Comparison of ENCODE assay signal across 1 cellular context in the genomic region with DNA sequence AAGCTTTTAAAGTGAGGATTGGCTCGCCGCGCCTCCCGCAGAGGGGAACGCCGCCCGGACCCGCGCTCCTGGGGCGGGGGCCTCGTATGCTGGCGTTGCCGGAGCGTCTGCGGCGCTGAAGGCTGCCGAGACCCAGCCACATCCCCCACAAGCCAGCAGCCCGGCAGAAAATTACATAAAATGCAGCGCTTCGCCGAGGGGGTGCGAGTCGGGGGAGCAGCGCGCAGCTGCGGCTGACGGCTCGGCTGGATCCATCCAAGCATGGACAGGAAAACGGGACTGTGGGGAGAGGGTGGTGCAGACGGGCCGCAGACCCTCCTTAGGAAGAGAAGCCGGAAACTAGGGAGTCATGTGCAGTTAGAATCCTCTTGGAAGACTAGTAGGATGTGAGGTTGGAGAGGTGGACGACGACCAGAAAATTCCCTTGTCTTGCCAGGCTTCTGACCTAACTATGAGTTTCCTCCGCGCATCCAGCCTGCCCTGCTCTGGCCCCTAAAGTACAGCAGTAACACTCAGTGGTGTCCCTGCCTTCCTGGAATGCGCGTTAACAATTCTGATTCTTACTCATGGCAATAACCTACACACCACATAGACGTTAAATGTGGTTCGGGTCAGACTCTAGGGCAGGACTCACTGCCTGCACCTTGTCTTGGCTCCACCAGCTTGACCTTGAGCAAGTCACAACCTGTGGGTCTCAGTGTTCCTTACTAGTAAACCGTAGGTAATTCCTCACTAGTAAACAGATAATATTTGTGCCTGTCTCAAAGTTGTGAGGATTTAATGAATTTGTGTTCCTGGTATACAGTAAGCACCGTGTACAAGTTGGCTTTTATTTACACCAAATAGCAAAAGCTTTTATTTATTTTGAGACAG.
TF ChIP-seq lines count a peak whose summit lies in the region.

No MANE protein-coding gene starts in this region.

TF ChIP-seq in HepG2, 621 proteins besides CTCF, POLR2A, EP300 and RAD21 (continued from another document and continues in another):
- TF ChIP-seq, protein P1, sequence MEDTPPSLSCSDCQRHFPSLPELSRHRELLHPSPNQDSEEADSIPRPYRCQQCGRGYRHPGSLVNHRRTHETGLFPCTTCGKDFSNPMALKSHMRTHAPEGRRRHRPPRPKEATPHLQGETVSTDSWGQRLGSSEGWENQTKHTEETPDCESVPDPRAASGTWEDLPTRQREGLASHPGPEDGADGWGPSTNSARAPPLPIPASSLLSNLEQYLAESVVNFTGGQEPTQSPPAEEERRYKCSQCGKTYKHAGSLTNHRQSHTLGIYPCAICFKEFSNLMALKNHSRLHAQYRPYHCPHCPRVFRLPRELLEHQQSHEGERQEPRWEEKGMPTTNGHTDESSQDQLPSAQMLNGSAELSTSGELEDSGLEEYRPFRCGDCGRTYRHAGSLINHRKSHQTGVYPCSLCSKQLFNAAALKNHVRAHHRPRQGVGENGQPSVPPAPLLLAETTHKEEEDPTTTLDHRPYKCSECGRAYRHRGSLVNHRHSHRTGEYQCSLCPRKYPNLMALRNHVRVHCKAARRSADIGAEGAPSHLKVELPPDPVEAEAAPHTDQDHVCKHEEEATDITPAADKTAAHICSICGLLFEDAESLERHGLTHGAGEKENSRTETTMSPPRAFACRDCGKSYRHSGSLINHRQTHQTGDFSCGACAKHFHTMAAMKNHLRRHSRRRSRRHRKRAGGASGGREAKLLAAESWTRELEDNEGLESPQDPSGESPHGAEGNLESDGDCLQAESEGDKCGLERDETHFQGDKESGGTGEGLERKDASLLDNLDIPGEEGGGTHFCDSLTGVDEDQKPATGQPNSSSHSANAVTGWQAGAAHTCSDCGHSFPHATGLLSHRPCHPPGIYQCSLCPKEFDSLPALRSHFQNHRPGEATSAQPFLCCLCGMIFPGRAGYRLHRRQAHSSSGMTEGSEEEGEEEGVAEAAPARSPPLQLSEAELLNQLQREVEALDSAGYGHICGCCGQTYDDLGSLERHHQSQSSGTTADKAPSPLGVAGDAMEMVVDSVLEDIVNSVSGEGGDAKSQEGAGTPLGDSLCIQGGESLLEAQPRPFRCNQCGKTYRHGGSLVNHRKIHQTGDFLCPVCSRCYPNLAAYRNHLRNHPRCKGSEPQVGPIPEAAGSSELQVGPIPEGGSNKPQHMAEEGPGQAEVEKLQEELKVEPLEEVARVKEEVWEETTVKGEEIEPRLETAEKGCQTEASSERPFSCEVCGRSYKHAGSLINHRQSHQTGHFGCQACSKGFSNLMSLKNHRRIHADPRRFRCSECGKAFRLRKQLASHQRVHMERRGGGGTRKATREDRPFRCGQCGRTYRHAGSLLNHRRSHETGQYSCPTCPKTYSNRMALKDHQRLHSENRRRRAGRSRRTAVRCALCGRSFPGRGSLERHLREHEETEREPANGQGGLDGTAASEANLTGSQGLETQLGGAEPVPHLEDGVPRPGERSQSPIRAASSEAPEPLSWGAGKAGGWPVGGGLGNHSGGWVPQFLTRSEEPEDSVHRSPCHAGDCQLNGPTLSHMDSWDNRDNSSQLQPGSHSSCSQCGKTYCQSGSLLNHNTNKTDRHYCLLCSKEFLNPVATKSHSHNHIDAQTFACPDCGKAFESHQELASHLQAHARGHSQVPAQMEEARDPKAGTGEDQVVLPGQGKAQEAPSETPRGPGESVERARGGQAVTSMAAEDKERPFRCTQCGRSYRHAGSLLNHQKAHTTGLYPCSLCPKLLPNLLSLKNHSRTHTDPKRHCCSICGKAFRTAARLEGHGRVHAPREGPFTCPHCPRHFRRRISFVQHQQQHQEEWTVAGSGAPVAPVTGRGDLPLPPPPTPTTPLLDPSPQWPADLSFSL (CRISPR knock-in tag; IDR thresholded peaks at IDR 0.05) = no peak
- TF ChIP-seq, protein P2, sequence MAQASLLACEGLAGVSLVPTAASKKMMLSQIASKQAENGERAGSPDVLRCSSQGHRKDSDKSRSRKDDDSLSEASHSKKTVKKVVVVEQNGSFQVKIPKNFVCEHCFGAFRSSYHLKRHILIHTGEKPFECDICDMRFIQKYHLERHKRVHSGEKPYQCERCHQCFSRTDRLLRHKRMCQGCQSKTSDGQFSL (CRISPR knock-in tag; IDR thresholded peaks at IDR 0.05) = no peak
- TF ChIP-seq ZNF780A (CRISPR knock-in tag; IDR thresholded peaks at IDR 0.05) (no peak), RBM22 (optimal IDR thresholded peaks at IDR 0.05; ENCODE audit: low read length) (no peak), ZFP90 (CRISPR knock-in tag; IDR thresholded peaks at IDR 0.05; ENCODE audit: borderline replicate concordance) (no peak), NR3C1 (CRISPR knock-in tag; IDR thresholded peaks at IDR 0.05) (no peak), MEIS1 (CRISPR knock-in tag; IDR thresholded peaks at IDR 0.05; ENCODE audit: borderline replicate concordance) (no peak), PLRG1 (conservative IDR thresholded peaks at IDR 0.05) (no peak), MXI1 (IDR thresholded peaks at IDR 0.05; ENCODE audit: borderline replicate concordance, low read depth, low read length) (no peak), ZNF329 (CRISPR knock-in tag; IDR thresholded peaks at IDR 0.05; ENCODE audit: low read depth) (no peak), SALL2 (CRISPR knock-in tag; IDR thresholded peaks at IDR 0.05) (peak; percentile 18; the same call in 1 of the 2 replicates), PHF20 (CRISPR knock-in tag; IDR thresholded peaks at IDR 0.05) (0 out of 2 replicates have a peak, but pooled peaks have one; percentile 4), KMT2B (CRISPR knock-in tag; IDR thresholded peaks at IDR 0.05) (peak; percentile 1; the same call in 1 of the 2 replicates), ZNF333 (CRISPR knock-in tag; IDR thresholded peaks at IDR 0.05; ENCODE audit: borderline replicate concordance) (no peak), ZNF678 (CRISPR knock-in tag; IDR thresholded peaks at IDR 0.05) (no peak), GATA4 (IDR thresholded peaks at IDR 0.05; ENCODE audit: borderline replicate concordance, low read depth) (no peak), ZMYM3 (CRISPR knock-in tag; IDR thresholded peaks at IDR 0.05) (no peak; the same call in 1 of the 2 replicates), RAD51 (IDR thresholded peaks at IDR 0.05; ENCODE audit: borderline replicate concordance) (no peak), ZNF510 (CRISPR knock-in tag; IDR thresholded peaks at IDR 0.05; ENCODE audit: low read depth) (no peak), BRCA1 (CRISPR knock-in tag; IDR thresholded peaks at IDR 0.05) (no peak), ZNF720 (CRISPR knock-in tag; IDR thresholded peaks at IDR 0.05) (no peak)
- TF ChIP-seq, protein P3, sequence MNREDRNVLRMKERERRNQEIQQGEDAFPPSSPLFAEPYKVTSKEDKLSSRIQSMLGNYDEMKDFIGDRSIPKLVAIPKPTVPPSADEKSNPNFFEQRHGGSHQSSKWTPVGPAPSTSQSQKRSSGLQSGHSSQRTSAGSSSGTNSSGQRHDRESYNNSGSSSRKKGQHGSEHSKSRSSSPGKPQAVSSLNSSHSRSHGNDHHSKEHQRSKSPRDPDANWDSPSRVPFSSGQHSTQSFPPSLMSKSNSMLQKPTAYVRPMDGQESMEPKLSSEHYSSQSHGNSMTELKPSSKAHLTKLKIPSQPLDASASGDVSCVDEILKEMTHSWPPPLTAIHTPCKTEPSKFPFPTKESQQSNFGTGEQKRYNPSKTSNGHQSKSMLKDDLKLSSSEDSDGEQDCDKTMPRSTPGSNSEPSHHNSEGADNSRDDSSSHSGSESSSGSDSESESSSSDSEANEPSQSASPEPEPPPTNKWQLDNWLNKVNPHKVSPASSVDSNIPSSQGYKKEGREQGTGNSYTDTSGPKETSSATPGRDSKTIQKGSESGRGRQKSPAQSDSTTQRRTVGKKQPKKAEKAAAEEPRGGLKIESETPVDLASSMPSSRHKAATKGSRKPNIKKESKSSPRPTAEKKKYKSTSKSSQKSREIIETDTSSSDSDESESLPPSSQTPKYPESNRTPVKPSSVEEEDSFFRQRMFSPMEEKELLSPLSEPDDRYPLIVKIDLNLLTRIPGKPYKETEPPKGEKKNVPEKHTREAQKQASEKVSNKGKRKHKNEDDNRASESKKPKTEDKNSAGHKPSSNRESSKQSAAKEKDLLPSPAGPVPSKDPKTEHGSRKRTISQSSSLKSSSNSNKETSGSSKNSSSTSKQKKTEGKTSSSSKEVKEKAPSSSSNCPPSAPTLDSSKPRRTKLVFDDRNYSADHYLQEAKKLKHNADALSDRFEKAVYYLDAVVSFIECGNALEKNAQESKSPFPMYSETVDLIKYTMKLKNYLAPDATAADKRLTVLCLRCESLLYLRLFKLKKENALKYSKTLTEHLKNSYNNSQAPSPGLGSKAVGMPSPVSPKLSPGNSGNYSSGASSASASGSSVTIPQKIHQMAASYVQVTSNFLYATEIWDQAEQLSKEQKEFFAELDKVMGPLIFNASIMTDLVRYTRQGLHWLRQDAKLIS (CRISPR knock-in tag; IDR thresholded peaks at IDR 0.05) = no peak
- TF ChIP-seq, protein P4, sequence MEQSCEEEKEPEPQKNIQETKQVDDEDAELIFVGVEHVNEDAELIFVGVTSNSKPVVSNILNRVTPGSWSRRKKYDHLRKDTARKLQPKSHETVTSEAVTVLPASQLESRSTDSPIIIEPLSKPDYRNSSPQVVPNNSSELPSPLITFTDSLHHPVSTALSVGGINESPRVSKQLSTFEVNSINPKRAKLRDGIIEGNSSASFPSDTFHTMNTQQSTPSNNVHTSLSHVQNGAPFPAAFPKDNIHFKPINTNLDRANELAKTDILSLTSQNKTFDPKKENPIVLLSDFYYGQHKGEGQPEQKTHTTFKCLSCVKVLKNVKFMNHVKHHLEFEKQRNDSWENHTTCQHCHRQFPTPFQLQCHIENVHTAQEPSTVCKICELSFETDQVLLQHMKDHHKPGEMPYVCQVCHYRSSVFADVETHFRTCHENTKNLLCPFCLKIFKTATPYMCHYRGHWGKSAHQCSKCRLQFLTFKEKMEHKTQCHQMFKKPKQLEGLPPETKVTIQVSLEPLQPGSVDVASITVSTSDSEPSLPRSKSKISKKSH (CRISPR knock-in tag; IDR thresholded peaks at IDR 0.05; ENCODE audit: borderline replicate concordance) = no peak; the same call in 1 of the 2 replicates
- TF ChIP-seq, protein P5, sequence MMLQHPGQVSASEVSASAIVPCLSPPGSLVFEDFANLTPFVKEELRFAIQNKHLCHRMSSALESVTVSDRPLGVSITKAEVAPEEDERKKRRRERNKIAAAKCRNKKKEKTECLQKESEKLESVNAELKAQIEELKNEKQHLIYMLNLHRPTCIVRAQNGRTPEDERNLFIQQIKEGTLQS (CRISPR knock-in tag; IDR thresholded peaks at IDR 0.05) = no peak
- TF ChIP-seq, protein P6, sequence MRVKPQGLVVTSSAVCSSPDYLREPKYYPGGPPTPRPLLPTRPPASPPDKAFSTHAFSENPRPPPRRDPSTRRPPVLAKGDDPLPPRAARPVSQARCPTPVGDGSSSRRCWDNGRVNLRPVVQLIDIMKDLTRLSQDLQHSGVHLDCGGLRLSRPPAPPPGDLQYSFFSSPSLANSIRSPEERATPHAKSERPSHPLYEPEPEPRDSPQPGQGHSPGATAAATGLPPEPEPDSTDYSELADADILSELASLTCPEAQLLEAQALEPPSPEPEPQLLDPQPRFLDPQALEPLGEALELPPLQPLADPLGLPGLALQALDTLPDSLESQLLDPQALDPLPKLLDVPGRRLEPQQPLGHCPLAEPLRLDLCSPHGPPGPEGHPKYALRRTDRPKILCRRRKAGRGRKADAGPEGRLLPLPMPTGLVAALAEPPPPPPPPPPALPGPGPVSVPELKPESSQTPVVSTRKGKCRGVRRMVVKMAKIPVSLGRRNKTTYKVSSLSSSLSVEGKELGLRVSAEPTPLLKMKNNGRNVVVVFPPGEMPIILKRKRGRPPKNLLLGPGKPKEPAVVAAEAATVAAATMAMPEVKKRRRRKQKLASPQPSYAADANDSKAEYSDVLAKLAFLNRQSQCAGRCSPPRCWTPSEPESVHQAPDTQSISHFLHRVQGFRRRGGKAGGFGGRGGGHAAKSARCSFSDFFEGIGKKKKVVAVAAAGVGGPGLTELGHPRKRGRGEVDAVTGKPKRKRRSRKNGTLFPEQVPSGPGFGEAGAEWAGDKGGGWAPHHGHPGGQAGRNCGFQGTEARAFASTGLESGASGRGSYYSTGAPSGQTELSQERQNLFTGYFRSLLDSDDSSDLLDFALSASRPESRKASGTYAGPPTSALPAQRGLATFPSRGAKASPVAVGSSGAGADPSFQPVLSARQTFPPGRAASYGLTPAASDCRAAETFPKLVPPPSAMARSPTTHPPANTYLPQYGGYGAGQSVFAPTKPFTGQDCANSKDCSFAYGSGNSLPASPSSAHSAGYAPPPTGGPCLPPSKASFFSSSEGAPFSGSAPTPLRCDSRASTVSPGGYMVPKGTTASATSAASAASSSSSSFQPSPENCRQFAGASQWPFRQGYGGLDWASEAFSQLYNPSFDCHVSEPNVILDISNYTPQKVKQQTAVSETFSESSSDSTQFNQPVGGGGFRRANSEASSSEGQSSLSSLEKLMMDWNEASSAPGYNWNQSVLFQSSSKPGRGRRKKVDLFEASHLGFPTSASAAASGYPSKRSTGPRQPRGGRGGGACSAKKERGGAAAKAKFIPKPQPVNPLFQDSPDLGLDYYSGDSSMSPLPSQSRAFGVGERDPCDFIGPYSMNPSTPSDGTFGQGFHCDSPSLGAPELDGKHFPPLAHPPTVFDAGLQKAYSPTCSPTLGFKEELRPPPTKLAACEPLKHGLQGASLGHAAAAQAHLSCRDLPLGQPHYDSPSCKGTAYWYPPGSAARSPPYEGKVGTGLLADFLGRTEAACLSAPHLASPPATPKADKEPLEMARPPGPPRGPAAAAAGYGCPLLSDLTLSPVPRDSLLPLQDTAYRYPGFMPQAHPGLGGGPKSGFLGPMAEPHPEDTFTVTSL (CRISPR knock-in tag; IDR thresholded peaks at IDR 0.05; ENCODE audit: borderline replicate concordance) = no peak
- TF ChIP-seq, protein P7, sequence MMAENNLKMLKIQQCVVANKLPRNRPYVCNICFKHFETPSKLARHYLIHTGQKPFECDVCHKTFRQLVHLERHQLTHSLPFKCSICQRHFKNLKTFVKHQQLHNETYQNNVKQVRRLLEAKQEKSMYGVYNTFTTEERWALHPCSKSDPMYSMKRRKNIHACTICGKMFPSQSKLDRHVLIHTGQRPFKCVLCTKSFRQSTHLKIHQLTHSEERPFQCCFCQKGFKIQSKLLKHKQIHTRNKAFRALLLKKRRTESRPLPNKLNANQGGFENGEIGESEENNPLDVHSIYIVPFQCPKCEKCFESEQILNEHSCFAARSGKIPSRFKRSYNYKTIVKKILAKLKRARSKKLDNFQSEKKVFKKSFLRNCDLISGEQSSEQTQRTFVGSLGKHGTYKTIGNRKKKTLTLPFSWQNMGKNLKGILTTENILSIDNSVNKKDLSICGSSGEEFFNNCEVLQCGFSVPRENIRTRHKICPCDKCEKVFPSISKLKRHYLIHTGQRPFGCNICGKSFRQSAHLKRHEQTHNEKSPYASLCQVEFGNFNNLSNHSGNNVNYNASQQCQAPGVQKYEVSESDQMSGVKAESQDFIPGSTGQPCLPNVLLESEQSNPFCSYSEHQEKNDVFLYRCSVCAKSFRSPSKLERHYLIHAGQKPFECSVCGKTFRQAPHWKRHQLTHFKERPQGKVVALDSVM (CRISPR knock-in tag; IDR thresholded peaks at IDR 0.05) = no peak
- TF ChIP-seq, protein P8, sequence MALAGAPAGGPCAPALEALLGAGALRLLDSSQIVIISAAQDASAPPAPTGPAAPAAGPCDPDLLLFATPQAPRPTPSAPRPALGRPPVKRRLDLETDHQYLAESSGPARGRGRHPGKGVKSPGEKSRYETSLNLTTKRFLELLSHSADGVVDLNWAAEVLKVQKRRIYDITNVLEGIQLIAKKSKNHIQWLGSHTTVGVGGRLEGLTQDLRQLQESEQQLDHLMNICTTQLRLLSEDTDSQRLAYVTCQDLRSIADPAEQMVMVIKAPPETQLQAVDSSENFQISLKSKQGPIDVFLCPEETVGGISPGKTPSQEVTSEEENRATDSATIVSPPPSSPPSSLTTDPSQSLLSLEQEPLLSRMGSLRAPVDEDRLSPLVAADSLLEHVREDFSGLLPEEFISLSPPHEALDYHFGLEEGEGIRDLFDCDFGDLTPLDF (CRISPR knock-in tag; IDR thresholded peaks at IDR 0.05) = no peak
- TF ChIP-seq, protein P9, sequence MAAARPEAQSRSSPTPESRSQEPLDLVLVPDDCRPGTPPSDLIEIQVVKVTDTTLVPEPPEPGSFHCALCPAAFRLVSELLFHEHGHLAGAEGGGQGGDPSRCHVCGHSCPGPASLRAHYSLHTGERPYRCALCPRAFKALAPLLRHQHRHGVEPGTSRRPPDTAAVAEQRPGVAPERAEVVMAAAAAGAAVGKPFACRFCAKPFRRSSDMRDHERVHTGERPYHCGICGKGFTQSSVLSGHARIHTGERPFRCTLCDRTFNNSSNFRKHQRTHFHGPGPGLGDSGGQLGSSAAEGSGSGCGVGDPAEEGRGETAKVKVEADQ (CRISPR knock-in tag; IDR thresholded peaks at IDR 0.05; ENCODE audit: borderline replicate concordance) = no peak
